8 cellular contexts compared by ENCODE assay signal in the genomic region with DNA sequence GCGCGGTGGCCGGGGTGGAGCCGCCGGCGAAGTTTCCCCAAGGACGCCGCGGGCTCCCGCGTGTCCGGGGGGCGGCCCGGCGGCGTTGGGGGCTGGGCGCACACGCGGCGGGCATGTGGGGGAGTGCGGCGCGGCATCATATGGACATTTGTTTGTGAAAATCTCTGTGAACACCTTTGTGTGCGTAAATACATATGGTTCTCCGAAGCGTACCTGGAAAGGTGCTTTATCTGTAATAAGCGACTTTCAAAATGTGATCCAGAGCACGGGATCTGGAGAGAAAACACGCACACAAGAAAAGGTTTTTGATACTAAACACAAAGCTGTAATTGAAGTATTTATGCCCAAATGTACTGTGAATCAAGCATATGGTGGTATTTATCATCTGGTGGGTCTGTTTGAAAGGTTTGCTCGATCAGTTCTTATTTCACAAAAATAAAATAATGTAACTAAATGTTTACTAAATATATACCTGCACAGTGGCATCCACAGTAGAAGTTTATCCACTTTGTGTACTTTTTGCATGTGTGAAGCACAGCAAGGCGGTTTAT. TPM values are rescaled to one million over a fixed set of nuclear protein-coding genes. Genes with fewer than 3 reads are reported as not detected.
DNase-seq lines count a peak whose midpoint lies in the region; ATAC-seq lines count a peak whose summit lies in the region.

No MANE protein-coding gene starts in this region.

- H3K27ac ChIP-seq in CD8-positive, alpha-beta memory T cell (ENCODE audit: low read depth, low read length) = peak overlapping the region; percentile 80
- no peak overlapping the region for H3K27ac ChIP-seq in Karpas-422 (ENCODE audit: low read length)

- peaks cover 36% of the 10 kb centered on the region for H3K79me2 ChIP-seq in Karpas-422 (ENCODE audit: low read length)

- peak overlapping the region; percentile 85 to 98 (median 93) for H3K27ac Mint-ChIP-seq in CD8-positive, alpha-beta memory T cell

- H3K36me3 Mint-ChIP-seq in CD8-positive, alpha-beta memory T cell = peaks cover 0 to 16% (median 0%) of the 10 kb centered on the region in 3 donors

- peak overlapping the region; percentile 94 for H3K4me2 ChIP-seq in Karpas-422 (ENCODE audit: low read depth, low read length, poor library complexity, severe bottlenecking)

- peaks cover 0 to 7% of the 10 kb centered on the region in 2 donors for H3K27me3 Mint-ChIP-seq in CD8-positive, alpha-beta memory T cell

- H3K9me2 ChIP-seq in Karpas-422 (replicated peaks; ENCODE audit: insufficient read depth, low read length) = no peaks in the 10 kb centered on the region

- peaks cover 0 to 1% (median 0%) of the 10 kb centered on the region in 5 donors for H3K9me3 Mint-ChIP-seq in CD8-positive, alpha-beta memory T cell

- POLR2A ChIA-PET in CD8-positive, alpha-beta memory T cell (lab: Charles Lee) = interaction anchor here (0.6 to 5.2 kb wide), 22 partner anchors 20 to 478 kb away, joined by 3 to 213 read pairs (median 4); no protein-coding TSS in a partner anchor

- DNase-seq in CD8-positive, alpha-beta memory T cell = peak in 1 of 5 donors; percentile 46
- no peak for DNase-seq in Karpas-422
- peak; percentile 66 to 70 for DNase-seq in T47D (ENCODE audit: low read depth in 1 of 2, low spot score in 1 of 2)
- peak; percentile 50 for DNase-seq in midbrain (lab: John Stamatoyannopoulos, UW)
- DNase-seq in T-helper 9 cell = no peak
- no peak for DNase-seq in stimulated activated CD4-positive, alpha-beta T cell treated with anti-CD3 and anti-CD28 coated beads, Interleukin-4, amount 100 ng/mL, for 24 hours
- DNase-seq in NCI-H446 treated with DMSO at 0.1 percent for 48 hours (lab: John Stamatoyannopoulos, UW) = no peak

- H3K36me3 ChIP-seq in CD8-positive, alpha-beta memory T cell (ENCODE audit: insufficient read depth, low read length) = no peaks in the 10 kb centered on the region
- H3K36me3 ChIP-seq in Karpas-422 (ENCODE audit: insufficient read depth, low read length) = 0 out of 2 replicates have a peak, but pooled peaks cover 5% of the 10 kb centered on the region

- peak overlapping the region; percentile 69 for H3K4me3 ChIP-seq in CD8-positive, alpha-beta memory T cell (ENCODE audit: low read length)
- H3K4me3 ChIP-seq in Karpas-422 (ENCODE audit: low read length) = peak overlapping the region; percentile 69

- H3K9ac ChIP-seq in Karpas-422 (ENCODE audit: low read length) = peak overlapping the region; percentile 72

- in situ Hi-C loops in T47D (cut with HindIII; ENCODE audit: low pct_unique_long_range_greater_than_20kb, low sequenced_read_pairs) = no loop called here

- no peaks in the 10 kb centered on the region for H3K27me3 ChIP-seq in CD8-positive, alpha-beta memory T cell (ENCODE audit: insufficient read depth, low read length, poor library complexity, severe bottlenecking)
- peaks cover 2% of the 10 kb centered on the region; the same call in 1 of the 2 replicates for H3K27me3 ChIP-seq in Karpas-422 (ENCODE audit: low read length)

- peak overlapping the region; percentile 92 for H2AFZ ChIP-seq in Karpas-422 (ENCODE audit: low read length)

- H4K20me1 ChIP-seq in Karpas-422 (ENCODE audit: insufficient read depth, low read depth, low read length) = peaks cover 19% of the 10 kb centered on the region; the same call in 1 of the 2 replicates

- H3K9me3 ChIP-seq in CD8-positive, alpha-beta memory T cell (ENCODE audit: low read length) = no peaks in the 10 kb centered on the region
- no peaks in the 10 kb centered on the region for H3K9me3 ChIP-seq in Karpas-422 (ENCODE audit: low read length)

- peak overlapping the region; percentile 63 to 91 (median 82) for H3K4me3 Mint-ChIP-seq in CD8-positive, alpha-beta memory T cell

- CTCF ChIA-PET in CD8-positive, alpha-beta memory T cell (lab: Charles Lee) = interaction anchor here (0.6 to 3.0 kb wide), 14 partner anchors 56 to 581 kb away, joined by 3 to 49 read pairs (median 4); no protein-coding TSS in a partner anchor

- peaks cover 60% of the 10 kb centered on the region for H3K4me1 ChIP-seq in CD8-positive, alpha-beta memory T cell (ENCODE audit: insufficient read depth, low read length)
- H3K4me1 ChIP-seq in Karpas-422 (ENCODE audit: low read length) = peaks cover 40% of the 10 kb centered on the region

- H3K4me1 Mint-ChIP-seq in CD8-positive, alpha-beta memory T cell = peaks cover 58 to 75% (median 71%) of the 10 kb centered on the region in 3 donors

- no peak for ATAC-seq in GM18873 (IDR thresholded peaks at IDR 0.05; ENCODE audit: low FRiP score, unreplicated experiment)

RNA-seq across cellular contexts. Expression of gene TBL1XR1, which starts 0.7 kb away (rescaled TPM):
- 100 to 1,000 TPM; 173 to 193 TPM for total RNA-seq in CD8-positive, alpha-beta memory T cell
- 36.3 TPM for polyA plus RNA-seq in CD8-positive, alpha-beta memory T cell
- total RNA-seq in Karpas-422 (2014; rRNA removed; shearing (Covaris generic); ENCODE audit: low replicate concordance) = 67.6 and 81.0 TPM in 2 replicates

Comparison
In these comparisons a context has a peak if more than half of its experiments do, and no peak if none do; other contexts are left out.
1. DNase-seq: peak in T47D (2 of 2) and midbrain (single experiment); none in Karpas-422 (single experiment), T-helper 9 cell (single experiment), stimulated activated CD4-positive, alpha-beta T cell treated with anti-CD3 and anti-CD28 coated beads, Interleukin-4, amount 100 ng/mL, for 24 hours (single experiment) and NCI-H446 treated with DMSO at 0.1 percent for 48 hours (single experiment).